In genomic region chr3:19363071-19363470, GRCh38 we compare ENCODE assay signal across 19 cellular contexts.
"Had no signal": no experiment of that assay in that cellular context is flagged by ENCODE, and none has a peak within 500 bp of the region (broad histone marks: within the 10 kb centered on the region; RNA-seq: fewer than 3 reads in every experiment).

No MANE protein-coding gene starts in this region.

- H3K9me3 Mint-ChIP-seq: activated naive CD4-positive, alpha-beta T cell treated with anti-CD3 and anti-CD28 coated beads, Interleukin-2, amount 50 U/mL, for 72 hours; activated T-cell treated with anti-CD3 and anti-CD28 coated beads, Interleukin-2, amount 50 U/mL, for 4 hours had no signal

- ATAC-seq: activated CD4-positive, CD25-positive, alpha-beta regulatory T cell treated with anti-CD3 and anti-CD28 coated beads, Interleukin-2, amount 50 U/mL, for 24 hours; activated naive CD4-positive, alpha-beta T cell treated with anti-CD3 and anti-CD28 coated beads, Interleukin-2, amount 50 U/mL, for 72 hours; activated T-cell treated with anti-CD3 and anti-CD28 coated beads, Interleukin-2, amount 50 U/mL, for 4 hours; body of pancreas; left colon; naive thymus-derived CD4-positive, alpha-beta T cell; psoas muscle; right lobe of liver; stimulated activated naive CD8-positive, alpha-beta T cell treated with anti-CD3 and anti-CD28 coated beads, Interleukin-15, Interleukin-2, amounts not matched to agents 100 U/mL and 50 U/mL, for 24 hours had no signal

- DNase-seq: activated CD4-positive, alpha-beta T cell treated with anti-CD3 and anti-CD28 coated beads, Interleukin-2, amount 50 U/mL, for 4 hours; activated effector memory CD4-positive, alpha-beta T cell treated with anti-CD3 and anti-CD28 coated beads, Interleukin-2, amount 50 U/mL, for 16 hours; activated T-cell treated with anti-CD3 and anti-CD28 coated beads, Interleukin-2, amount 50 U/mL, for 4 hours; amniotic stem cell; body of pancreas; central memory CD4-positive, alpha-beta T cell; effector CD4-positive, alpha-beta T cell; foreskin melanocyte; head of caudate nucleus; left colon; naive thymus-derived CD4-positive, alpha-beta T cell; psoas muscle; right lobe of liver; spleen; stimulated activated CD4-positive, alpha-beta T cell treated with anti-CD3 and anti-CD28 coated beads, Interleukin-1b, Interleukin-23, amount 100 ng/mL, for 48 hours; stimulated activated naive CD8-positive, alpha-beta T cell treated with anti-CD3 and anti-CD28 coated beads, Interleukin-15, Interleukin-2, amounts not matched to agents 100 U/mL and 50 U/mL, for 24 hours; testis had no signal

- H3K4me3 Mint-ChIP-seq: activated T-cell treated with anti-CD3 and anti-CD28 coated beads, Interleukin-2, amount 50 U/mL, for 4 hours; naive thymus-derived CD4-positive, alpha-beta T cell had no signal

- H3K27ac Mint-ChIP-seq: activated naive CD4-positive, alpha-beta T cell treated with anti-CD3 and anti-CD28 coated beads, Interleukin-2, amount 50 U/mL, for 72 hours; naive thymus-derived CD4-positive, alpha-beta T cell had no signal

- H3K4me1 Mint-ChIP-seq: naive thymus-derived CD4-positive, alpha-beta T cell had no signal

- H3K36me3 Mint-ChIP-seq: activated naive CD4-positive, alpha-beta T cell treated with anti-CD3 and anti-CD28 coated beads, Interleukin-2, amount 50 U/mL, for 72 hours; naive thymus-derived CD4-positive, alpha-beta T cell had no signal
